ENCODE assay signal across 8 cellular contexts in genomic region chr17:7684856-7685532, GRCh38. TPM values are rescaled to one million over a fixed set of nuclear protein-coding genes. Genes with fewer than 3 reads are reported as not detected.
DNase-seq lines count a peak whose midpoint lies in the region; ATAC-seq and TF ChIP-seq lines count a peak whose summit lies in the region.

No MANE protein-coding gene starts in this region.

- H3K36me3 ChIP-seq in OCI-LY1 (ENCODE audit: insufficient read depth, low read length), result peaks cover 37% of the 10 kb centered on the region
- no peaks in the 10 kb centered on the region for H3K36me3 ChIP-seq in effector memory CD4-positive, alpha-beta T cell (ENCODE audit: control insufficient read depth, insufficient read depth, low read length)
- no peaks in the 10 kb centered on the region for H3K36me3 ChIP-seq in neural progenitor cell

- H3K4me3 ChIP-seq in OCI-LY1 (ENCODE audit: low read depth, low read length, poor library complexity, severe bottlenecking), result peak overlapping the region; percentile 95
- peak overlapping the region; percentile 97 for H3K4me3 ChIP-seq in effector memory CD4-positive, alpha-beta T cell (ENCODE audit: insufficient read depth, low read depth, low read length, poor library complexity, severe bottlenecking)
- peak overlapping the region; percentile 75 for H3K4me3 ChIP-seq in neural progenitor cell

- DNase-seq in effector memory CD4-positive, alpha-beta T cell, result no peak
- DNase-seq in neural progenitor cell (ENCODE audit: low spot score), result no peak
- no peak for DNase-seq in SIG-M5 (lab: John Stamatoyannopoulos, UW)

- ATAC-seq in GM18498 (IDR thresholded peaks at IDR 0.05; ENCODE audit: unreplicated experiment) (no peak), GM19324 (IDR thresholded peaks at IDR 0.05; ENCODE audit: low FRiP score, unreplicated experiment) (no peak), HG03139 (IDR thresholded peaks at IDR 0.05; ENCODE audit: unreplicated experiment) (no peak)

- H3F3A ChIP-seq in OCI-LY1 (ENCODE audit: insufficient read depth, low read length) (no peaks in the 10 kb centered on the region), neural progenitor cell (ENCODE audit: low read depth) (peaks cover 50% of the 10 kb centered on the region)

- H3K27ac Mint-ChIP-seq in neural progenitor cell, result peak overlapping the region; percentile 100

- H3K27ac ChIP-seq in C4-2B (peak overlapping the region; percentile 98), OCI-LY1 (ENCODE audit: low read depth, low read length, poor library complexity, severe bottlenecking) (peak overlapping the region; percentile 95), neural progenitor cell (peak overlapping the region; percentile 100)
- H3K27ac ChIP-seq in effector memory CD4-positive, alpha-beta T cell (ENCODE audit: insufficient read depth, low read length, poor library complexity, severe bottlenecking), result peak overlapping the region; percentile 98

- peaks cover 5% of the 10 kb centered on the region for H3K36me3 Mint-ChIP-seq in neural progenitor cell

- H4K20me1 ChIP-seq in OCI-LY1 (ENCODE audit: insufficient read depth, low read length) (no peaks in the 10 kb centered on the region), neural progenitor cell (ENCODE audit: low read depth) (no peaks in the 10 kb centered on the region)

- H3K9me3 Mint-ChIP-seq in neural progenitor cell, result no peaks in the 10 kb centered on the region

- H3K9ac ChIP-seq in OCI-LY1 (ENCODE audit: low read length), result peak overlapping the region; percentile 99
- H3K9ac ChIP-seq in neural progenitor cell, result peak overlapping the region; percentile 98

- TF ChIP-seq CTCF in C4-2B (conservative IDR thresholded peaks at IDR 0.05), result no peak
- no peak for TF ChIP-seq CTCF in OCI-LY1 (IDR thresholded peaks at IDR 0.05; ENCODE audit: low read length)
- no peak for TF ChIP-seq CTCF in neural progenitor cell (IDR thresholded peaks at IDR 0.05)

- H3K79me2 ChIP-seq in OCI-LY1 (ENCODE audit: insufficient read depth, low read length) (peaks cover 49% of the 10 kb centered on the region), neural progenitor cell (ENCODE audit: low read depth) (peaks cover 88% of the 10 kb centered on the region)

- H3K4me2 ChIP-seq in OCI-LY1 (ENCODE audit: low read length) (peak overlapping the region; percentile 81), neural progenitor cell (peak overlapping the region; percentile 87)

- H2AFZ ChIP-seq in OCI-LY1 (ENCODE audit: low read length), result no peak overlapping the region
- no peak overlapping the region for H2AFZ ChIP-seq in neural progenitor cell (replicated peaks)

- H3K4me1 ChIP-seq in OCI-LY1 (ENCODE audit: insufficient read depth, low read length, severe bottlenecking) (peaks cover 34% of the 10 kb centered on the region), neural progenitor cell (peaks cover 16% of the 10 kb centered on the region)
- H3K4me1 ChIP-seq in effector memory CD4-positive, alpha-beta T cell (ENCODE audit: control insufficient read depth, insufficient read depth, low read length, poor library complexity, severe bottlenecking), result peaks cover 29% of the 10 kb centered on the region

- no peaks in the 10 kb centered on the region for H3K9me2 ChIP-seq in OCI-LY1 (ENCODE audit: low read depth, low read length)

- H3K9me3 ChIP-seq in OCI-LY1 (ENCODE audit: low read length) (no peaks in the 10 kb centered on the region), neural progenitor cell (ENCODE audit: low read depth) (no peaks in the 10 kb centered on the region)
- H3K9me3 ChIP-seq in effector memory CD4-positive, alpha-beta T cell (ENCODE audit: control insufficient read depth, low read length), result no peaks in the 10 kb centered on the region

- H3K27me3 Mint-ChIP-seq in neural progenitor cell (ENCODE audit: insufficient read depth, low read depth), result no peaks in the 10 kb centered on the region

- peaks cover 21% of the 10 kb centered on the region for H3K4me1 Mint-ChIP-seq in neural progenitor cell

- H3K27me3 ChIP-seq in OCI-LY1 (ENCODE audit: insufficient read depth, low read length), result no peaks in the 10 kb centered on the region
- H3K27me3 ChIP-seq in effector memory CD4-positive, alpha-beta T cell (replicated peaks; ENCODE audit: control insufficient read depth, insufficient read depth, low read length, poor library complexity, severe bottlenecking), result no peaks in the 10 kb centered on the region
- no peaks in the 10 kb centered on the region for H3K27me3 ChIP-seq in neural progenitor cell

- H3K4me3 Mint-ChIP-seq in neural progenitor cell, result peak overlapping the region; percentile 97

RNA-seq across cellular contexts. Expression of gene TP53, which starts 2.3 kb away (rescaled TPM):
- total RNA-seq in neural progenitor cell (ENCODE audit: low replicate concordance), result 54.9 and 69.7 TPM in 2 replicates

RNA-seq across cellular contexts. Expression of gene WRAP53, which starts 3.3 kb away (rescaled TPM):
- total RNA-seq in neural progenitor cell (ENCODE audit: low replicate concordance), result 12.6 and 22.8 TPM in 2 replicates

RNA-seq across cellular contexts. Expression of gene EFNB3, which starts 20.0 kb away (rescaled TPM):
- 5.8 and 17.7 TPM in 2 replicates for total RNA-seq in neural progenitor cell (ENCODE audit: low replicate concordance)

RNA-seq across cellular contexts. Expression of gene DNAH2, which starts 32.5 kb away (rescaled TPM):
- 0.09 and 0.28 TPM in 2 replicates for total RNA-seq in neural progenitor cell (ENCODE audit: low replicate concordance)

RNA-seq across cellular contexts. Expression of gene ATP1B2, which starts 34.3 kb away (rescaled TPM):
- total RNA-seq in neural progenitor cell (ENCODE audit: low replicate concordance), result 0.37 and 1.4 TPM in 2 replicates
